Comparison of ENCODE assay signal across 26 cellular contexts in the genomic region with DNA sequence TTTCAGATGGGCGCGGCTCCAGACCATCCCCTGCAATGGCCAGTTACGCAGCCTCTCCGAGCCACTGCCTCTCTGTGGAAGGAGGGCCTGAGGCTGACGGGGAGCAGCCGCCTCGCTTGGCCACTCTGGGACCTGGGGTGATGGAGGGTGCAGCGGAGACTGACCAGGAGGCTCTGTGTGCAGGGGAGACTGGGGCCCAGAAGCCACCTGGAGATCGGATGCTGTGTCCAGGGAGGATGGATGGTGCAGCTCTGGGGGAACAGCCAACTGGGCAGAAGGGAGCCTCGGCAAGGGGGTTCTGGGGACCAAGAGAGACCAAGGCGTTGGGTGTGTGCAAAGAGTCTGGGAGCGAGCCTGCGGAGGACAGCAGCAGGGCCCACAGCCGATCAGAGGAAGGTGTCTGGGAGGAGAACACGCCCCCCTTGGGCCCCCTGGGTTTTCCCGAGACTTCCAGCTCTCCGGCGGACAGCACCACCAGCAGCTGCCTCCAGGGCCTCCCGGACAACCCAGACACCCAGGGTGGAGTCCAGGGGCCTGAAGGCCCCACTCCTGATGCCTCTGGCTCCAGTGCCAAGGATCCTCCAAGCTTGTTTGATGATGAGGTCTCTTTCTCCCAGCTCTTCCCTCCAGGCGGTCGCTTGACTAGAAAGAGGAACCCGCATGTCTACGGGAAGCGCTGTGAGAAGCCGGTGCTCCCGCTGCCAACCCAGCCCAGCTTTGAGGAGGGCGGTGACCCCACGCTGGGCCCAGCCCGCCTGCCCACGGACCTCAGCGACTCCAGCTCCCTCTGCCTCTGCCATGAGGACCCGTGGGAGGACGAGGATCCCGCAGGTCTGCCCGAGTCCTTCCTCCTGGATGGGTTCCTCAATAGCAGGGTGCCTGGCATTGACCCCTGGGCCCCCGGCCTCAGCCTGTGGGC.
"Had no signal": no experiment of that assay in that cellular context is flagged by ENCODE, and none has a peak within 500 bp of the region (broad histone marks: within the 10 kb centered on the region; RNA-seq: fewer than 3 reads in every experiment).

No MANE protein-coding gene starts in this region.

- H3K27me3 Mint-ChIP-seq: natural killer cell treated with Interleukin-12 subunit alpha and Interleukin-12 subunit beta and Interleukin-15 and Interleukin-18, amount 100 ng/mL, for 72 hours had no signal

- H3K36me3 ChIP-seq: ascending aorta, neutrophil, ovary, prostate gland, right atrium auricular region, stomach, suprapubic skin, transverse colon had no signal

- H3K9me3 ChIP-seq: ascending aorta, neutrophil, ovary, prostate gland, right atrium auricular region, stomach, suprapubic skin, transverse colon had no signal

- H3K9me3 Mint-ChIP-seq: activated naive CD4-positive, alpha-beta T cell treated with anti-CD3 and anti-CD28 coated beads, Interleukin-2, amount 50 U/mL, for 72 hours; activated T-helper 1 cell treated with anti-CD3 and anti-CD28 coated beads, Interleukin-12 subunit alpha, Interleukin-12 subunit beta, Interleukin-2, Interleukin-4 antibody, amounts not matched to agents 30 ng/mL and 10 ng/mL and 1 ng/mL, durations not matched to agents 14 hours and 24 hours and 36 hours; natural killer cell treated with Interleukin-12 subunit alpha and Interleukin-12 subunit beta and Interleukin-15 and Interleukin-18, amount 100 ng/mL, for 72 hours had no signal

- H3K27ac Mint-ChIP-seq: activated CD8-positive, alpha-beta T cell treated with anti-CD3 and anti-CD28 coated beads, Interleukin-2, amount 10 ng/mL, durations not matched to agents 7 days and 5 days; activated T-helper 1 cell treated with anti-CD3 and anti-CD28 coated beads, Interleukin-12 subunit alpha, Interleukin-12 subunit beta, Interleukin-2, Interleukin-4 antibody, amounts not matched to agents 30 ng/mL and 10 ng/mL and 1 ng/mL, durations not matched to agents 14 hours and 24 hours and 36 hours; natural killer cell treated with Interleukin-12 subunit alpha and Interleukin-12 subunit beta and Interleukin-15 and Interleukin-18, amount 100 ng/mL, for 72 hours had no signal

- H3K27me3 ChIP-seq: ascending aorta, brain microvascular endothelial cell, ovary, right atrium auricular region had no signal

- H3K27ac ChIP-seq: ascending aorta, brain microvascular endothelial cell, neutrophil, ovary, prostate gland, right atrium auricular region, skin epidermis, stomach, suprapubic skin, transverse colon had no signal

- H3K36me3 Mint-ChIP-seq: activated naive CD4-positive, alpha-beta T cell treated with anti-CD3 and anti-CD28 coated beads, Interleukin-2, amount 50 U/mL, for 72 hours; natural killer cell treated with Interleukin-12 subunit alpha and Interleukin-12 subunit beta and Interleukin-15 and Interleukin-18, amount 100 ng/mL, for 72 hours had no signal

- H3K4me3 ChIP-seq: ascending aorta, ovary, prostate gland, right atrium auricular region, skin epidermis, stomach, suprapubic skin, transverse colon had no signal

- H3K4me3 Mint-ChIP-seq: activated CD8-positive, alpha-beta T cell treated with anti-CD3 and anti-CD28 coated beads, Interleukin-2, amount 10 ng/mL, durations not matched to agents 7 days and 5 days; activated T-helper 1 cell treated with anti-CD3 and anti-CD28 coated beads, Interleukin-12 subunit alpha, Interleukin-12 subunit beta, Interleukin-2, Interleukin-4 antibody, amounts not matched to agents 30 ng/mL and 10 ng/mL and 1 ng/mL, durations not matched to agents 14 hours and 24 hours and 36 hours; natural killer cell treated with Interleukin-12 subunit alpha and Interleukin-12 subunit beta and Interleukin-15 and Interleukin-18, amount 100 ng/mL, for 72 hours had no signal

- ATAC-seq: activated CD8-positive, alpha-beta T cell treated with anti-CD3 and anti-CD28 coated beads, Interleukin-2, amount 10 ng/mL, durations not matched to agents 7 days and 5 days; activated naive CD4-positive, alpha-beta T cell treated with anti-CD3 and anti-CD28 coated beads, Interleukin-2, amount 50 U/mL, for 72 hours; left ventricle myocardium superior; natural killer cell treated with Interleukin-12 subunit alpha and Interleukin-12 subunit beta and Interleukin-15 and Interleukin-18, amount 100 ng/mL, for 72 hours had no signal

- H3K4me1 ChIP-seq: ascending aorta, prostate gland had no signal

- DNase-seq: activated CD4-positive, alpha-beta T cell treated with anti-CD3 and anti-CD28 coated beads for 1 hour; activated CD4-positive, alpha-beta T cell treated with anti-CD3 and anti-CD28 coated beads, Interleukin-2, amount 50 U/mL, for 1 hour; activated CD8-positive, alpha-beta T cell treated with anti-CD3 and anti-CD28 coated beads, Interleukin-2, amount 10 ng/mL, durations not matched to agents 7 days and 5 days; activated gamma-delta T cell; brain microvascular endothelial cell; caudate nucleus; dermis blood vessel endothelial cell; effector CD8-positive, alpha-beta T cell; foreskin melanocyte; left ventricle myocardium superior; mammary epithelial cell; midbrain; ovary; stimulated activated CD4-positive, alpha-beta T cell treated with anti-CD3 and anti-CD28 coated beads, Interleukin-1b, Interleukin-23, amount 100 ng/mL, for 48 hours; stomach; T-helper 9 cell; transverse colon had no signal
